30 cellular contexts compared by ENCODE assay signal in genomic region chr16:47695746-47696145, GRCh38.
"Had no signal": no experiment of that assay in that cellular context is flagged by ENCODE, and none has a peak within 500 bp of the region (broad histone marks: within the 10 kb centered on the region; RNA-seq: fewer than 3 reads in every experiment).

No MANE protein-coding gene starts in this region.

- H3K27ac Mint-ChIP-seq: dendritic cell treated with granulocyte-macrophage colony-stimulating factor and Interleukin-4, amounts not matched to agents 40 ng/mL and 50 ng/mL, for 4 days; endodermal cell; memory B cell; mesothelial cell of epicardium; naive thymus-derived CD8-positive, alpha-beta T cell had no signal

- H3K9me3 ChIP-seq: colonic mucosa, esophagus squamous epithelium, gastroesophageal sphincter, heart left ventricle, left ventricle myocardium inferior, lower lobe of right lung, mucosa of descending colon had no signal

- ATAC-seq: effector memory CD8-positive, alpha-beta T cell; esophagus mucosa; gastroesophageal sphincter; heart left ventricle; left colon; left lobe of liver; lower lobe of right lung; mucosa of descending colon; naive thymus-derived CD8-positive, alpha-beta T cell had no signal

- H3K27me3 Mint-ChIP-seq: dendritic cell treated with granulocyte-macrophage colony-stimulating factor and Interleukin-4, amounts not matched to agents 40 ng/mL and 50 ng/mL, for 4 days; effector memory CD8-positive, alpha-beta T cell; memory B cell; naive B cell; naive thymus-derived CD8-positive, alpha-beta T cell had no signal

- H3K4me1 Mint-ChIP-seq: memory B cell, mesothelial cell of epicardium, naive B cell had no signal

- H3K4me3 Mint-ChIP-seq: dendritic cell treated with granulocyte-macrophage colony-stimulating factor and Interleukin-4, amounts not matched to agents 40 ng/mL and 50 ng/mL, for 4 days; effector memory CD8-positive, alpha-beta T cell; endodermal cell; immature natural killer cell; memory B cell; mesothelial cell of epicardium; naive B cell; naive thymus-derived CD8-positive, alpha-beta T cell had no signal

- DNase-seq: cerebellar nuclear complex; colonic mucosa; cortex of kidney; effector CD8-positive, alpha-beta T cell; effector memory CD8-positive, alpha-beta T cell; endodermal cell; erythroblast; esophagus squamous epithelium; foreskin fibroblast; foreskin melanocyte; heart left ventricle; hypothalamus; immature natural killer cell; islet precursor cell; kidney; kidney glomerular epithelial cell; left colon; left ventricle myocardium inferior; lower lobe of right lung; mammary epithelial cell; mesendoderm; mucosa of descending colon; naive B cell; naive thymus-derived CD8-positive, alpha-beta T cell had no signal

- H3K9me3 Mint-ChIP-seq: dendritic cell treated with granulocyte-macrophage colony-stimulating factor and Interleukin-4, amounts not matched to agents 40 ng/mL and 50 ng/mL, for 4 days; effector memory CD8-positive, alpha-beta T cell; endodermal cell; immature natural killer cell; memory B cell; mesothelial cell of epicardium had no signal
